1 cellular context compared by ENCODE assay signal in the genomic region with DNA sequence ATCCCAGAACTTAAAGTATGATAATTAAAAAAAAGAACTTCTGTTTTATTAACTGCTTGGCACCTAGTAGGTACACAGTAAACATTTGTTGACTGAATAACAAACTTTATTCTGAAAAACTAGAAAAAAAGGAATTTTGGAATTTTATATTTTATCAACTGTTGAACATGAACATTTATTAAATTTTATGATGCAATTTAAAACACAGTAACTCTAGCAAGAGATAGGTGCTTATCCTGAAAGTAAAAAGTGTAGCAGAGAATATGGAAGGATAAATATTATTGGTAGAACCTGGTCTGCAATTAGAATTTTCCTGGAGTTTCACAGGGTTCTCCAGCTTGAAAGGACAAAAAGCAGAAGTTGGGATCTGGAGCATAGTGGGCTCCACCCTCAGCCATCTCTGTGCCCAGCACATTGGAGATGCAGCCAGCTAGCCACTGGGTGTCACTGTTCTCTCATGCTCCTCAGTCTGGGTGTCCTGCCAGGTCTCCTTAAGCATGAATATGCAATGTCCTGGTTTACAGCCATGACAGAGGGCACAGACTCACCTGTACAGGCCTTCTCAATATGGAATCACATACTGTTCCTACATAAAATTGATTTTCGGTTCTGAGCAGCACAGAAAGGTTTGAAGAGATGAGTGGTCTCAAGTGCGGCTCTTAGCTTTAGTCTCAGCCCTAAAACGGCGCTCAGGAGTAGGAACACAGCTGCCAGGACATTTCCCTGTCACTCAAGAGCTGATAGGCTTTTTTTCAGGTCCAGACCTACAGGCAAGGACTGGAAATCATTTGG.
TF ChIP-seq lines count a peak whose summit lies in the region.

No MANE protein-coding gene starts in this region.

TF ChIP-seq in HepG2, 621 proteins besides CTCF, POLR2A, EP300 and RAD21 (continued from another document):
- TF ChIP-seq KDM2A (CRISPR knock-in tag; IDR thresholded peaks at IDR 0.05; ENCODE audit: borderline replicate concordance, low read depth), result peak; percentile 46; the same call in 1 of the 2 replicates
- no peak for TF ChIP-seq NCOA5 (CRISPR knock-in tag; IDR thresholded peaks at IDR 0.05)
- no peak for TF ChIP-seq NFRKB (IDR thresholded peaks at IDR 0.05)
- TF ChIP-seq, protein P1, sequence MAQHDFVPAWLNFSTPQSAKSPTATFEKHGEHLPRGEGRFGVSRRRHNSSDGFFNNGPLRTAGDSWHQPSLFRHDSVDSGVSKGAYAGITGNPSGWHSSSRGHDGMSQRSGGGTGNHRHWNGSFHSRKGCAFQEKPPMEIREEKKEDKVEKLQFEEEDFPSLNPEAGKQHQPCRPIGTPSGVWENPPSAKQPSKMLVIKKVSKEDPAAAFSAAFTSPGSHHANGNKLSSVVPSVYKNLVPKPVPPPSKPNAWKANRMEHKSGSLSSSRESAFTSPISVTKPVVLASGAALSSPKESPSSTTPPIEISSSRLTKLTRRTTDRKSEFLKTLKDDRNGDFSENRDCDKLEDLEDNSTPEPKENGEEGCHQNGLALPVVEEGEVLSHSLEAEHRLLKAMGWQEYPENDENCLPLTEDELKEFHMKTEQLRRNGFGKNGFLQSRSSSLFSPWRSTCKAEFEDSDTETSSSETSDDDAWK (CRISPR knock-in tag; IDR thresholded peaks at IDR 0.05), result no peak
- no peak for TF ChIP-seq MXI1 (IDR thresholded peaks at IDR 0.05; ENCODE audit: borderline replicate concordance, low read depth, low read length)
- no peak for TF ChIP-seq PTBP1 (IDR thresholded peaks at IDR 0.05; ENCODE audit: low read depth, low read length, poor library complexity, severe bottlenecking)
- no peak for TF ChIP-seq ARNT (IDR thresholded peaks at IDR 0.05)
- TF ChIP-seq ELF1 (CRISPR knock-in tag; IDR thresholded peaks at IDR 0.05), result no peak
- TF ChIP-seq RNF2 (conservative IDR thresholded peaks at IDR 0.05; ENCODE audit: low read depth), result no peak
- TF ChIP-seq SMYD3 (CRISPR knock-in tag; IDR thresholded peaks at IDR 0.05), result no peak
- TF ChIP-seq ZNF546 (CRISPR knock-in tag; conservative IDR thresholded peaks at IDR 0.05), result no peak
- TF ChIP-seq, protein P2, sequence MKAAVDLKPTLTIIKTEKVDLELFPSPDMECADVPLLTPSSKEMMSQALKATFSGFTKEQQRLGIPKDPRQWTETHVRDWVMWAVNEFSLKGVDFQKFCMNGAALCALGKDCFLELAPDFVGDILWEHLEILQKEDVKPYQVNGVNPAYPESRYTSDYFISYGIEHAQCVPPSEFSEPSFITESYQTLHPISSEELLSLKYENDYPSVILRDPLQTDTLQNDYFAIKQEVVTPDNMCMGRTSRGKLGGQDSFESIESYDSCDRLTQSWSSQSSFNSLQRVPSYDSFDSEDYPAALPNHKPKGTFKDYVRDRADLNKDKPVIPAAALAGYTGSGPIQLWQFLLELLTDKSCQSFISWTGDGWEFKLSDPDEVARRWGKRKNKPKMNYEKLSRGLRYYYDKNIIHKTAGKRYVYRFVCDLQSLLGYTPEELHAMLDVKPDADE (CRISPR knock-in tag; IDR thresholded peaks at IDR 0.05), result no peak
- TF ChIP-seq NCOA1 (CRISPR knock-in tag; IDR thresholded peaks at IDR 0.05), result no peak
- peak; percentile 90 for TF ChIP-seq SMC3 (IDR thresholded peaks at IDR 0.05; ENCODE audit: low read length)
- TF ChIP-seq HCFC1 (IDR thresholded peaks at IDR 0.05; ENCODE audit: low read depth, low read length), result no peak
- no peak for TF ChIP-seq MIER2 (CRISPR knock-in tag; IDR thresholded peaks at IDR 0.05)
- no peak for TF ChIP-seq ZNF441 (CRISPR knock-in tag; IDR thresholded peaks at IDR 0.05; ENCODE audit: borderline replicate concordance)
- peak; percentile 74 for TF ChIP-seq XRCC5 (optimal IDR thresholded peaks at IDR 0.05; ENCODE audit: low read length)
- TF ChIP-seq ZNF263 (CRISPR knock-in tag; IDR thresholded peaks at IDR 0.05), result no peak
